In genomic region chr9:114108016-114108833, GRCh38 we compare ENCODE assay signal across 1 cellular context.
TF ChIP-seq lines count a peak whose summit lies in the region.

No MANE protein-coding gene starts in this region.

TF ChIP-seq in H1, 55 proteins besides CTCF, POLR2A, EP300 and RAD21 (continued from another document):
- TF ChIP-seq CREB1 (IDR thresholded peaks at IDR 0.05) (0 out of 2 replicates have a peak, but pooled peaks have one; percentile 44), RXRA (IDR thresholded peaks at IDR 0.05; ENCODE audit: insufficient read depth, low read depth, low read length) (no peak), TCF12 (IDR thresholded peaks at IDR 0.05; ENCODE audit: low read depth, low read length) (no peak), KDM1A (IDR thresholded peaks at IDR 0.05; ENCODE audit: borderline replicate concordance, low read length) (no peak), JUND (IDR thresholded peaks at IDR 0.05; ENCODE audit: low read length) (peak; percentile 18; the same call in 1 of the 2 replicates), HDAC2 (IDR thresholded peaks at IDR 0.05; ENCODE audit: borderline replicate concordance in 1 of 2, low read depth in 2 of 2, low read length in 2 of 2) (no peak), RBBP5 (IDR thresholded peaks at IDR 0.05; ENCODE audit: borderline replicate concordance, low read depth, low read length) (0 out of 2 replicates have a peak, but pooled peaks have one; percentile 33), ATF2 (IDR thresholded peaks at IDR 0.05; ENCODE audit: low read length) (no peak), EGR1 (IDR thresholded peaks at IDR 0.05; ENCODE audit: borderline replicate concordance, low read depth, low read length) (no peak), SIN3A (conservative IDR thresholded peaks at IDR 0.05 in 1 of 2, IDR thresholded peaks at IDR 0.05 in 1 of 2; ENCODE audit: low read depth in 1 of 2, low read length in 2 of 2) (peak in 1 of 2 experiments; percentile 54; a peak in 1 of 4 replicates), RNF2 (IDR thresholded peaks at IDR 0.05; ENCODE audit: borderline replicate concordance, low read depth, low read length, missing control alignments, poor library complexity, severe bottlenecking) (no peak), KDM4A (IDR thresholded peaks at IDR 0.05; ENCODE audit: low read depth, low read length, severe bottlenecking) (no peak), CEBPB (IDR thresholded peaks at IDR 0.05; ENCODE audit: low read depth, low read length) (peak; percentile 3; the same call in 1 of the 2 replicates), BACH1 (IDR thresholded peaks at IDR 0.05; ENCODE audit: low read length) (no peak), CTBP2 (IDR thresholded peaks at IDR 0.05; ENCODE audit: borderline replicate concordance, insufficient read depth, insufficient read length, low read length) (peak; percentile 52), TBP (IDR thresholded peaks at IDR 0.05; ENCODE audit: low read depth, low read length) (0 out of 2 replicates have a peak, but pooled peaks have one; percentile 25), MAFK (IDR thresholded peaks at IDR 0.05; ENCODE audit: low read depth, low read length) (no peak), HDAC6 (IDR thresholded peaks at IDR 0.05; ENCODE audit: low read depth, low read length) (no peak), CBX5 (IDR thresholded peaks at IDR 0.05; ENCODE audit: low read depth, low read length) (no peak)
- TF ChIP-seq, protein P1, sequence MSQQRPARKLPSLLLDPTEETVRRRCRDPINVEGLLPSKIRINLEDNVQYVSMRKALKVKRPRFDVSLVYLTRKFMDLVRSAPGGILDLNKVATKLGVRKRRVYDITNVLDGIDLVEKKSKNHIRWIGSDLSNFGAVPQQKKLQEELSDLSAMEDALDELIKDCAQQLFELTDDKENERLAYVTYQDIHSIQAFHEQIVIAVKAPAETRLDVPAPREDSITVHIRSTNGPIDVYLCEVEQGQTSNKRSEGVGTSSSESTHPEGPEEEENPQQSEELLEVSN (IDR thresholded peaks at IDR 0.05) = 0 out of 2 replicates have a peak, but pooled peaks have one; percentile 24
- TF ChIP-seq, protein P2, sequence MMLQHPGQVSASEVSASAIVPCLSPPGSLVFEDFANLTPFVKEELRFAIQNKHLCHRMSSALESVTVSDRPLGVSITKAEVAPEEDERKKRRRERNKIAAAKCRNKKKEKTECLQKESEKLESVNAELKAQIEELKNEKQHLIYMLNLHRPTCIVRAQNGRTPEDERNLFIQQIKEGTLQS (IDR thresholded peaks at IDR 0.05; ENCODE audit: insufficient read depth, low read depth, low read length) = no peak
